21 cellular contexts compared by ENCODE assay signal in genomic region chr5:107403561-107403960, GRCh38.
"Had no signal": no experiment of that assay in that cellular context is flagged by ENCODE, and none has a peak within 500 bp of the region (broad histone marks: within the 10 kb centered on the region; RNA-seq: fewer than 3 reads in every experiment).

No MANE protein-coding gene starts in this region.

- H3K36me3 Mint-ChIP-seq: naive thymus-derived CD4-positive, alpha-beta T cell; stimulated activated memory B cell treated with anti-CD40 and anti-IgM and Interleukin-4, amounts not matched to agents 10 μg/mL and 1 μg/mL and 100 μg/mL, for 72 hours had no signal

- H3K9me3 ChIP-seq: neutrophil, pancreas, right lobe of liver, SK-N-SH, testis had no signal

- H3K27me3 Mint-ChIP-seq: activated B cell treated with CpG ODN at 0.5 μM for 24 hours; stimulated activated memory B cell treated with anti-CD40 and anti-IgM and Interleukin-4, amounts not matched to agents 10 μg/mL and 1 μg/mL and 100 μg/mL, for 72 hours; type B pancreatic cell had no signal

- H3K4me1 ChIP-seq: pancreas, right lobe of liver had no signal

- H3K36me3 ChIP-seq: neutrophil, pancreas, right lobe of liver had no signal

- H3K27ac Mint-ChIP-seq: activated B cell treated with CpG ODN at 0.5 μM for 24 hours; activated CD4-positive, alpha-beta memory T cell treated with anti-CD3 and anti-CD28 coated beads, Interleukin-2, amount 10 ng/mL, durations not matched to agents 7 days and 5 days; activated naive CD4-positive, alpha-beta T cell treated with anti-CD3 and anti-CD28 coated beads for 36 hours; activated T-cell treated with anti-CD3 and anti-CD28 coated beads, Interleukin-2, amount 50 U/mL, for 24 hours; activated T-helper 2 cell treated with anti-CD3 and anti-CD28 coated beads, Interferon-gamma antibody, Interleukin-2, Interleukin-4, amounts not matched to agents 10 μg/mL and 5 μg/mL and 100 μg/mL, durations not matched to agents 14 hours and 24 hours and 36 hours; naive thymus-derived CD4-positive, alpha-beta T cell; stimulated activated memory B cell treated with anti-CD40 and anti-IgM and Interleukin-4, amounts not matched to agents 10 μg/mL and 1 μg/mL and 100 μg/mL, for 72 hours; T-helper 2 cell treated with Interferon-gamma antibody and Interleukin-4, amounts not matched to agents 5 μg/mL and 100 μg/mL, for 36 hours had no signal

- H3K27ac ChIP-seq: neutrophil, pancreas, right lobe of liver, testis had no signal

- H3K4me3 Mint-ChIP-seq: activated B cell treated with CpG ODN at 0.5 μM for 24 hours; activated CD4-positive, alpha-beta memory T cell treated with anti-CD3 and anti-CD28 coated beads, Interleukin-2, amount 10 ng/mL, durations not matched to agents 7 days and 5 days; activated naive CD4-positive, alpha-beta T cell treated with anti-CD3 and anti-CD28 coated beads for 36 hours; activated T-cell treated with anti-CD3 and anti-CD28 coated beads, Interleukin-2, amount 50 U/mL, for 24 hours; naive thymus-derived CD4-positive, alpha-beta T cell; stimulated activated memory B cell treated with anti-CD40 and anti-IgM and Interleukin-4, amounts not matched to agents 10 μg/mL and 1 μg/mL and 100 μg/mL, for 72 hours; T-helper 2 cell treated with Interferon-gamma antibody and Interleukin-4, amounts not matched to agents 5 μg/mL and 100 μg/mL, for 36 hours had no signal

- H3K4me2 ChIP-seq: SK-N-SH had no signal

- H3K27me3 ChIP-seq: neutrophil, pancreas, right lobe of liver, testis had no signal

- H3K9me3 Mint-ChIP-seq: activated B cell treated with CpG ODN at 0.5 μM for 24 hours; activated CD4-positive, alpha-beta memory T cell treated with anti-CD3 and anti-CD28 coated beads, Interleukin-2, amount 10 ng/mL, durations not matched to agents 7 days and 5 days; activated naive CD4-positive, alpha-beta T cell treated with anti-CD3 and anti-CD28 coated beads for 36 hours; activated T-cell treated with anti-CD3 and anti-CD28 coated beads, Interleukin-2, amount 50 U/mL, for 24 hours; activated T-helper 2 cell treated with anti-CD3 and anti-CD28 coated beads, Interferon-gamma antibody, Interleukin-2, Interleukin-4, amounts not matched to agents 10 μg/mL and 5 μg/mL and 100 μg/mL, durations not matched to agents 14 hours and 24 hours and 36 hours; stimulated activated memory B cell treated with anti-CD40 and anti-IgM and Interleukin-4, amounts not matched to agents 10 μg/mL and 1 μg/mL and 100 μg/mL, for 72 hours; T-helper 2 cell treated with Interferon-gamma antibody and Interleukin-4, amounts not matched to agents 5 μg/mL and 100 μg/mL, for 36 hours; type B pancreatic cell had no signal

- H3K4me3 ChIP-seq: pancreas, right lobe of liver, testis had no signal

- H3K9ac ChIP-seq: SK-N-SH had no signal

- H3K4me1 Mint-ChIP-seq: activated B cell treated with CpG ODN at 0.5 μM for 24 hours; activated CD4-positive, alpha-beta memory T cell treated with anti-CD3 and anti-CD28 coated beads, Interleukin-2, amount 10 ng/mL, durations not matched to agents 7 days and 5 days; naive thymus-derived CD4-positive, alpha-beta T cell; stimulated activated memory B cell treated with anti-CD40 and anti-IgM and Interleukin-4, amounts not matched to agents 10 μg/mL and 1 μg/mL and 100 μg/mL, for 72 hours had no signal

- DNase-seq: activated B cell treated with CpG ODN at 0.5 μM for 24 hours; activated CD4-positive, alpha-beta memory T cell treated with anti-CD3 and anti-CD28 coated beads, Interleukin-2, amount 10 ng/mL, durations not matched to agents 7 days and 5 days; activated CD4-positive, alpha-beta T cell treated with anti-CD3 and anti-CD28 coated beads for 4 hours; activated naive CD4-positive, alpha-beta T cell treated with anti-CD3 and anti-CD28 coated beads for 36 hours; activated T-cell treated with anti-CD3 and anti-CD28 coated beads, Interleukin-2, amount 50 U/mL, for 24 hours; aorta; cortex of kidney; effector CD8-positive, alpha-beta T cell; foreskin fibroblast; naive thymus-derived CD4-positive, alpha-beta T cell; pancreas; right lobe of liver; stimulated activated CD4-positive, alpha-beta T cell treated with anti-CD3 and anti-CD28 coated beads, Interleukin-4, amount 100 ng/mL, for 4 hours; testis had no signal

- ATAC-seq: left lobe of liver; naive thymus-derived CD4-positive, alpha-beta T cell; right lobe of liver; stimulated activated memory B cell treated with anti-CD40 and anti-IgM and Interleukin-4, amounts not matched to agents 10 μg/mL and 1 μg/mL and 100 μg/mL, for 72 hours had no signal
